25 cellular contexts compared by ENCODE assay signal in the genomic region with DNA sequence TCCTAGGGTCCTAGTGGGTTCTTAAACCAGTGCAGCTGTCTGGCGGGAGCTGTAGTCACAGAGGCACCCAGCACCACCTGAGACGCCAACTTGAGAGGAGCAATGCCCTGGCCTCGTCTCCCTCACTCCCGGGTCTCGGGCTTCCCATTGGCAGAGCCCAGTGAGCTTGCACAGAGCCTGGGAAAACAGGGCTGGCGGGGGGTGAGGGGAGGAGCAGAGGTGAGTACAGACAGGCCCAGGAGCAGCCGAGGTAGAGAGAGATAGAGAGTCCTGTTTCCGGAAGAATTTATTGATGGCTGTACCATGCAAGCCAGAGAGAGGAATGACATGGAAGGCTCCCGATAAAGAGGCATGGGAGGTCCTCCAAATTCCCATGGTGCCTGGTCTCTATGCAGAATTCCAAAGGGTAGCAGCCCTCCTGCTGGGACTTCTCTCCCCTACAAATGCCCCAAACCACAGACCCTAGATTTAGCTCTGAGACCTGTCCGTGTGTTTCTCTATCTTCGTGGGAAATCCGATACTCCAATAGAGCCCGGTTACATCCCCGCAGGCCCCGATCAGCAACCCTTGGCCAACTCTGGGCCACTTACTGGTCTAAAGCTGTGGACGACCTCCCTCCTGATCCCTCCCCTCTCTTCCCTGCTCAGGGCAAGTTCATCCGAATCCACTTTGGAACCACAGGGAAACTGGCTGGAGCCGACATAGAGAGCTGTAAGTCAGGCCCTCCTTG. TPM values are rescaled to one million over a fixed set of nuclear protein-coding genes. Genes with fewer than 3 reads are reported as not detected.
A peak's percentile ranks its signal among the peaks of the same experiment; 100 is the strongest.
DNase-seq lines count a peak whose midpoint lies in the region; ATAC-seq, FAIRE-seq and TF ChIP-seq lines count a peak whose summit lies in the region.
"Had no signal": no experiment of that assay in that cellular context is flagged by ENCODE, and none has a peak within 500 bp of the region (broad histone marks: within the 10 kb centered on the region; RNA-seq: fewer than 3 reads in every experiment).

No MANE protein-coding gene starts in this region.

- POLR2A ChIA-PET in activated CD4-positive, alpha-beta T cell treated with anti-CD3 and anti-CD28 coated beads, Interleukin-2, amount 10 ng/mL, durations not matched to agents 7 days and 5 days (lab: Charles Lee), result no interaction called here

- H3K4me3 ChIP-seq in NT2/D1 (ENCODE audit: insufficient read length, low read depth), result no peak overlapping the region
- H3K4me3 ChIP-seq in keratinocyte (ENCODE audit: control insufficient read depth in 2 of 3, extremely low read depth in 1 of 3, insufficient read depth in 2 of 3, low read depth in 1 of 3, low read length in 3 of 3), result no peak overlapping the region
- H3K4me3 ChIP-seq in aorta (ENCODE audit: low read length in 2 of 2), result no peak overlapping the region
- H3K4me3 ChIP-seq in dorsolateral prefrontal cortex, result no peak overlapping the region

- H2AFZ ChIP-seq in keratinocyte (ENCODE audit: control insufficient read depth, low read length), result peak overlapping the region; percentile 20

- no peaks in the 10 kb centered on the region for H3K79me2 ChIP-seq in keratinocyte (ENCODE audit: control insufficient read depth, insufficient read depth, low read length)

- 83 to 86% methylated on average over 18 of the region's 18 CpGs for WGBS in aorta, 2 donors

- dilution Hi-C loops in keratinocyte (cut with MboI; ENCODE audit: extremely low pct_ligation_motif_present, low sequenced_read_pairs), result no loop called here

- H3K4me2 ChIP-seq in keratinocyte (ENCODE audit: control insufficient read depth, extremely low read depth, insufficient read depth, low read depth, low read length), result no peak overlapping the region

- H3K9me1 ChIP-seq in keratinocyte (ENCODE audit: control insufficient read depth, extremely low read depth, insufficient read depth, low read length), result no peaks in the 10 kb centered on the region

- no peaks in the 10 kb centered on the region for H3K4me1 Mint-ChIP-seq in activated CD4-positive, alpha-beta T cell treated with anti-CD3 and anti-CD28 coated beads, Interleukin-2, amount 10 ng/mL, durations not matched to agents 7 days and 5 days
- H3K4me1 Mint-ChIP-seq: CD4-positive, CD25-positive, alpha-beta regulatory T cell had no signal

- peak; percentile 48 for ATAC-seq in aorta (ENCODE audit: low FRiP score)
- ATAC-seq: PC-3, SK-N-SH treated with all-trans-retinoic acid at 6 μM for 48 hours had no signal

- H3K27me3 ChIP-seq in NT2/D1 (ENCODE audit: insufficient read depth, insufficient read length), result no peaks in the 10 kb centered on the region
- no peaks in the 10 kb centered on the region for H3K27me3 ChIP-seq in keratinocyte (ENCODE audit: control insufficient read depth, extremely low read depth, insufficient read depth, low read length)
- no peaks in the 10 kb centered on the region for H3K27me3 ChIP-seq in aorta (ENCODE audit: control insufficient read depth in 1 of 2, insufficient read depth in 2 of 2, low read length in 1 of 2)
- no peaks in the 10 kb centered on the region for H3K27me3 ChIP-seq in dorsolateral prefrontal cortex
- H3K27me3 ChIP-seq: BE2C had no signal

- peaks cover 2% of the 10 kb centered on the region for H3K27me3 Mint-ChIP-seq in activated CD4-positive, alpha-beta T cell treated with anti-CD3 and anti-CD28 coated beads, Interleukin-2, amount 10 ng/mL, durations not matched to agents 7 days and 5 days

- no peak for TF ChIP-seq CTCF in keratinocyte (optimal IDR thresholded peaks at IDR 0.05 in 1 of 3, IDR thresholded peaks at IDR 0.05 in 1 of 3, conservative IDR thresholded peaks at IDR 0.05 in 1 of 3; ENCODE audit: extremely low read depth in 1 of 3, insufficient read depth in 2 of 3, low read length in 3 of 3)
- no peak for TF ChIP-seq CTCF in dorsolateral prefrontal cortex (IDR thresholded peaks at IDR 0.05 in 54 of 56, conservative IDR thresholded peaks at IDR 0.05 in 2 of 56; ENCODE audit: low read depth in 1 of 56, partially characterized antibody in 56 of 56)

- H3K9ac ChIP-seq in NT2/D1 (ENCODE audit: insufficient read length, low read depth) (no peak overlapping the region), keratinocyte (ENCODE audit: control insufficient read depth, extremely low read depth, insufficient read depth, low read length) (no peak overlapping the region)

- intact Hi-C loops in aorta (cut with DNase I), result no loop called here
- intact Hi-C loops in dorsolateral prefrontal cortex (cut with DNase I), result no loop called here

- DNase-seq in activated CD4-positive, alpha-beta T cell treated with anti-CD3 and anti-CD28 coated beads, Interleukin-2, amount 10 ng/mL, durations not matched to agents 7 days and 5 days, result no peak
- DNase-seq in activated CD4-positive, alpha-beta T cell treated with anti-CD3 and anti-CD28 coated beads, Interleukin-2, amount 50 U/mL, for 1 hour, result no peak
- DNase-seq in NT2/D1 (ENCODE audit: low read depth, low spot score) (peak; percentile 15), keratinocyte (ENCODE audit: low read depth, low spot score) (no peak), aorta (no peak), superior temporal gyrus (ENCODE audit: extremely low spot score) (no peak), dorsolateral prefrontal cortex (no peak), dermis blood vessel endothelial cell (no peak)
- DNase-seq: BE2C; CD4-positive, CD25-positive, alpha-beta regulatory T cell; COR-L47; DMS 273 treated with DMSO at 0.1 percent for 48 hours; GF-D8; NCI-H1417 treated with DMSO at 0.1 percent for 48 hours; NCI-H187 treated with DMSO at 0.1 percent for 48 hours; NCI-H748 treated with DMSO at 0.1 percent for 48 hours; PC-3; SIG-M5 had no signal

- CTCF ChIA-PET in activated CD4-positive, alpha-beta T cell treated with anti-CD3 and anti-CD28 coated beads, Interleukin-2, amount 10 ng/mL, durations not matched to agents 7 days and 5 days (lab: Charles Lee), result no interaction called here

- H3K36me3 Mint-ChIP-seq in activated CD4-positive, alpha-beta T cell treated with anti-CD3 and anti-CD28 coated beads, Interleukin-2, amount 10 ng/mL, durations not matched to agents 7 days and 5 days (ENCODE audit: low read depth), result no peaks in the 10 kb centered on the region
- H3K36me3 Mint-ChIP-seq: CD4-positive, CD25-positive, alpha-beta regulatory T cell had no signal

- no peaks in the 10 kb centered on the region for H3K9me3 Mint-ChIP-seq in activated CD4-positive, alpha-beta T cell treated with anti-CD3 and anti-CD28 coated beads, Interleukin-2, amount 10 ng/mL, durations not matched to agents 7 days and 5 days

- H3K9me3 ChIP-seq in NT2/D1 (ENCODE audit: insufficient read depth, low read length) (no peaks in the 10 kb centered on the region), keratinocyte (ENCODE audit: control insufficient read depth, low read depth, low read length) (no peaks in the 10 kb centered on the region), aorta (ENCODE audit: control insufficient read depth, low read length) (no peaks in the 10 kb centered on the region)
- H3K9me3 ChIP-seq: BE2C had no signal

- no peak overlapping the region for H3K27ac ChIP-seq in keratinocyte (ENCODE audit: control insufficient read depth, insufficient read depth, low read length)
- H3K27ac ChIP-seq in aorta (ENCODE audit: low read depth in 1 of 2, low read length in 2 of 2), result no peak overlapping the region
- H3K27ac ChIP-seq in dorsolateral prefrontal cortex, result no peak overlapping the region
- H3K27ac ChIP-seq: RWPE1 had no signal

- no peak overlapping the region for H3K4me3 Mint-ChIP-seq in activated CD4-positive, alpha-beta T cell treated with anti-CD3 and anti-CD28 coated beads, Interleukin-2, amount 10 ng/mL, durations not matched to agents 7 days and 5 days

- no peaks in the 10 kb centered on the region for H4K20me1 ChIP-seq in keratinocyte (ENCODE audit: control insufficient read depth, extremely low read depth, insufficient read depth, low read length)

- peaks cover 3% of the 10 kb centered on the region for H3K4me1 ChIP-seq in NT2/D1 (ENCODE audit: insufficient read depth, insufficient read length)
- H3K4me1 ChIP-seq in keratinocyte (ENCODE audit: control insufficient read depth, extremely low read depth, insufficient read depth, low read length), result peaks cover 7% of the 10 kb centered on the region
- no peaks in the 10 kb centered on the region for H3K4me1 ChIP-seq in aorta (ENCODE audit: control insufficient read depth in 1 of 2, insufficient read depth in 2 of 2, low read length in 2 of 2)
- H3K4me1 ChIP-seq: BE2C had no signal

- peak; percentile 58 for FAIRE-seq in keratinocyte (lab: Jason Lieb, UNC)
- FAIRE-seq: A204.1, H54 had no signal

- H3K27ac Mint-ChIP-seq in activated CD4-positive, alpha-beta T cell treated with anti-CD3 and anti-CD28 coated beads, Interleukin-2, amount 10 ng/mL, durations not matched to agents 7 days and 5 days, result peak overlapping the region; percentile 9

- H3K36me3 ChIP-seq in NT2/D1 (ENCODE audit: insufficient read depth, insufficient read length, low read length), result no peaks in the 10 kb centered on the region
- no peaks in the 10 kb centered on the region for H3K36me3 ChIP-seq in keratinocyte (ENCODE audit: control insufficient read depth in 2 of 2, extremely low read depth in 1 of 2, insufficient read depth in 2 of 2, low read length in 2 of 2)
- no peaks in the 10 kb centered on the region for H3K36me3 ChIP-seq in aorta (ENCODE audit: control insufficient read depth in 1 of 2, insufficient read depth in 2 of 2, low read length in 1 of 2)
- H3K36me3 ChIP-seq: BE2C had no signal

RNA-seq across cellular contexts. Expression of a gene that starts 20.3 kb away (rescaled TPM):
- total RNA-seq in activated CD4-positive, alpha-beta T cell treated with anti-CD3 and anti-CD28 coated beads, Interleukin-2, amount 10 ng/mL, durations not matched to agents 7 days and 5 days, result not detected
- 0.55 to 2.2 TPM (median 0.69 TPM) in 3 replicates for polyA plus RNA-seq in keratinocyte
- 1.7 TPM for polyA plus RNA-seq in keratinocyte (2011; ENCODE audit: low read depth)
- polyA plus RNA-seq in keratinocyte (2011; cell fraction: cytosol; rRNA removed), result 0.84 and 1.1 TPM in 2 replicates
- polyA plus RNA-seq in keratinocyte (2011; cell fraction: nucleus; rRNA removed), result 1.8 and 2.3 TPM in 2 replicates
- 1.3 and 3.6 TPM in 2 replicates for polyA plus RNA-seq in keratinocyte (2012; ENCODE audit: low replicate concordance)
- polyA minus RNA-seq in keratinocyte, result 0.40 to 0.77 TPM (median 0.52 TPM) in 3 replicates
- not detected for polyA minus RNA-seq in keratinocyte (2011; cell fraction: cytosol; rRNA and poly(A)+ RNA removed)
- polyA minus RNA-seq in keratinocyte (2011; cell fraction: nucleus; rRNA and poly(A)+ RNA removed), result 0.11 and 0.85 TPM in 2 replicates
- total RNA-seq in aorta, result under 1 TPM in 1 of 2 donors, not detected in 1; 0.29 TPM
- polyA plus RNA-seq in aorta, result not detected
- under 1 TPM in 4 of 120 experiments, not detected in 116; 0.11 to 0.83 (median 0.44) TPM for total RNA-seq in dorsolateral prefrontal cortex
- 0.19 TPM in 1 of 2 replicates, not detected in the other for total RNA-seq in dermis blood vessel endothelial cell
- total RNA-seq: CD4-positive, CD25-positive, alpha-beta regulatory T cell; NCI-H460 had no signal
- polyA plus RNA-seq: CD4-positive, CD25-positive, alpha-beta regulatory T cell had no signal

RNA-seq across cellular contexts. Expression of a gene that starts 44.4 kb away (rescaled TPM):
- not detected for total RNA-seq in activated CD4-positive, alpha-beta T cell treated with anti-CD3 and anti-CD28 coated beads, Interleukin-2, amount 10 ng/mL, durations not matched to agents 7 days and 5 days
- polyA plus RNA-seq in keratinocyte, result 0.21 to 0.50 TPM (median 0.39 TPM) in 3 replicates
- 0.71 TPM for polyA plus RNA-seq in keratinocyte (2011; ENCODE audit: low read depth)
- 0.31 and 0.41 TPM in 2 replicates for polyA plus RNA-seq in keratinocyte (2011; cell fraction: cytosol; rRNA removed)
- polyA plus RNA-seq in keratinocyte (2011; cell fraction: nucleus; rRNA removed), result 0.36 and 0.51 TPM in 2 replicates
- polyA plus RNA-seq in keratinocyte (2012; ENCODE audit: low replicate concordance), result 0.26 and 1.2 TPM in 2 replicates
- 0.19 to 0.82 TPM in 2 of 3 replicates, not detected in the other for polyA minus RNA-seq in keratinocyte
- polyA minus RNA-seq in keratinocyte (2011; cell fraction: cytosol; rRNA and poly(A)+ RNA removed), result not detected
- polyA minus RNA-seq in keratinocyte (2011; cell fraction: nucleus; rRNA and poly(A)+ RNA removed), result 0.32 TPM in 1 of 2 replicates, not detected in the other
- total RNA-seq in aorta, result not detected
- polyA plus RNA-seq in aorta, result not detected
- under 1 TPM in 5 of 120 experiments, not detected in 115; 0.25 to 0.60 (median 0.28) TPM for total RNA-seq in dorsolateral prefrontal cortex
- not detected in 2 replicates for total RNA-seq in dermis blood vessel endothelial cell
- total RNA-seq: CD4-positive, CD25-positive, alpha-beta regulatory T cell; Daoy; M059J had no signal
- polyA plus RNA-seq: CD4-positive, CD25-positive, alpha-beta regulatory T cell had no signal
